Comparison of ENCODE assay signal across 11 cellular contexts in the genomic region with DNA sequence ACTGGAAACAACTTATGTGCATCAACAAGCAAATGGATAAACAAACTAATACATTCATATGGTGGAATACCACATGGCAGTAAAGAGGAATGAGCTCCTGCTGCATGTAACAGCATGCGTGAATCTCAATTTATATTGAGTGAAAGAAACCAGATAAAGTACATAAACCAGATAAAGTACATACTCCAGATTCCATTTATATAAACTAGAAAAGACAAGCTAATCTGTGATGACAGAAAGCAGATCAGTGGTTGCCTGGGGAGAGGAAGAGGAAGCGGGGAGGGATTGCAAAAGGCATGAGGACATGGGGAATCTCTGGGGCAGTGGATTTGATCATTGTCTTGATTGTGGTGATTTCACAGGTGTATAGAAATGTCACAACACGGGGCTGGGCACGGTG. TPM values are rescaled to one million over a fixed set of nuclear protein-coding genes. Genes with fewer than 3 reads are reported as not detected.
A peak's percentile ranks its signal among the peaks of the same experiment; 100 is the strongest.
DNase-seq lines count a peak whose midpoint lies in the region; ATAC-seq and TF ChIP-seq lines count a peak whose summit lies in the region.
"Had no signal": no experiment of that assay in that cellular context is flagged by ENCODE, and none has a peak within 500 bp of the region (broad histone marks: within the 10 kb centered on the region; RNA-seq: fewer than 3 reads in every experiment).

No MANE protein-coding gene starts in this region.

- H3K27me3 Mint-ChIP-seq in WTC11 (ENCODE audit: low read depth), result no peaks in the 10 kb centered on the region

- no peaks in the 10 kb centered on the region for H3K36me3 Mint-ChIP-seq in WTC11

- peaks cover 4% of the 10 kb centered on the region; the same call in 1 of the 2 replicates for H3K9me3 Mint-ChIP-seq in WTC11

- TF ChIP-seq CTCF in WTC11 (IDR thresholded peaks at IDR 0.05), result no peak
- no peak for TF ChIP-seq CTCF in gastroesophageal sphincter (IDR thresholded peaks at IDR 0.05)

- H3K9me3 ChIP-seq in gastroesophageal sphincter, result no peaks in the 10 kb centered on the region
- H3K9me3 ChIP-seq: esophagus muscularis mucosa had no signal

- no peak overlapping the region for H3K4me3 Mint-ChIP-seq in WTC11
- H3K4me3 Mint-ChIP-seq: GM23338 had no signal

- POLR2A ChIA-PET in WTC11 (lab: Charles Lee), result no interaction called here

- TF ChIP-seq POLR2A in gastroesophageal sphincter (IDR thresholded peaks at IDR 0.05), result no peak

- H3K36me3 ChIP-seq in gastroesophageal sphincter, result peaks cover 0 to 4% of the 10 kb centered on the region in 2 donors
- H3K36me3 ChIP-seq: esophagus muscularis mucosa had no signal

- H3K27ac ChIP-seq in gastroesophageal sphincter, result no peak overlapping the region
- H3K27ac ChIP-seq: esophagus muscularis mucosa had no signal

- intact Hi-C loops in left ventricle myocardium superior (cut with micrococcal nuclease), result no loop called here
- intact Hi-C loops in cardiac septum (cut with DNase I), result no loop called here

- no peak for TF ChIP-seq EP300 in gastroesophageal sphincter (IDR thresholded peaks at IDR 0.05)

- no peak overlapping the region for H3K4me3 ChIP-seq in gastroesophageal sphincter
- H3K4me3 ChIP-seq: esophagus muscularis mucosa, GM23338 had no signal

- DNase-seq in left ventricle myocardium superior (no peak), cardiac septum (ENCODE audit: low spot score) (no peak), WTC11 (ENCODE audit: low spot score) (no peak), occipital lobe (lab: John Stamatoyannopoulos, UW) (no peak)
- no peak for DNase-seq in activated CD4-positive, CD25-positive, alpha-beta regulatory T cell treated with anti-CD3 and anti-CD28 coated beads, Interleukin-2, amount 50 U/mL, for 72 hours
- DNase-seq in stimulated activated CD8-positive, alpha-beta memory T cell treated with anti-CD3 and anti-CD28 coated beads, Interleukin-4, amount 100 ng/mL, for 48 hours, result no peak
- DNase-seq: SHP77 treated with DMSO at 0.1 percent for 48 hours had no signal

- peaks cover 21% of the 10 kb centered on the region for H3K4me1 Mint-ChIP-seq in WTC11

- WGBS in gastroesophageal sphincter (ENCODE audit: low coverage in 1 of 2), 2 donors, result 54 to 63% methylated on average over 2 to 4 of the region's 4 CpGs

- H3K27ac Mint-ChIP-seq in WTC11, result peak overlapping the region; percentile 79
- H3K27ac Mint-ChIP-seq: GM23338 had no signal

- ATAC-seq in left ventricle myocardium superior (peak; percentile 18), WTC11 (no peak), gastroesophageal sphincter (peak; percentile 34), GM19455 (IDR thresholded peaks at IDR 0.05; ENCODE audit: unreplicated experiment) (no peak)
- ATAC-seq: GM23338 had no signal

- no peaks in the 10 kb centered on the region for H3K27me3 ChIP-seq in gastroesophageal sphincter
- H3K27me3 ChIP-seq: esophagus muscularis mucosa had no signal

- CTCF ChIA-PET in WTC11 (lab: Charles Lee), result interaction anchor here (0.6 to 4.5 kb wide), 2 partner anchors 31 to 147 kb away, joined by 9 to 25 read pairs; no protein-coding TSS in a partner anchor

- H3K4me1 ChIP-seq in gastroesophageal sphincter, result peaks cover 0 to 61% (median 12%) of the 10 kb centered on the region in 3 donors

TF ChIP-seq in WTC11, 78 proteins besides CTCF, POLR2A, EP300 and RAD21:
- no peak for TF ChIP-seq TEAD1 (CRISPR knock-in tag; IDR thresholded peaks at IDR 0.05)
- TF ChIP-seq, protein P1, sequence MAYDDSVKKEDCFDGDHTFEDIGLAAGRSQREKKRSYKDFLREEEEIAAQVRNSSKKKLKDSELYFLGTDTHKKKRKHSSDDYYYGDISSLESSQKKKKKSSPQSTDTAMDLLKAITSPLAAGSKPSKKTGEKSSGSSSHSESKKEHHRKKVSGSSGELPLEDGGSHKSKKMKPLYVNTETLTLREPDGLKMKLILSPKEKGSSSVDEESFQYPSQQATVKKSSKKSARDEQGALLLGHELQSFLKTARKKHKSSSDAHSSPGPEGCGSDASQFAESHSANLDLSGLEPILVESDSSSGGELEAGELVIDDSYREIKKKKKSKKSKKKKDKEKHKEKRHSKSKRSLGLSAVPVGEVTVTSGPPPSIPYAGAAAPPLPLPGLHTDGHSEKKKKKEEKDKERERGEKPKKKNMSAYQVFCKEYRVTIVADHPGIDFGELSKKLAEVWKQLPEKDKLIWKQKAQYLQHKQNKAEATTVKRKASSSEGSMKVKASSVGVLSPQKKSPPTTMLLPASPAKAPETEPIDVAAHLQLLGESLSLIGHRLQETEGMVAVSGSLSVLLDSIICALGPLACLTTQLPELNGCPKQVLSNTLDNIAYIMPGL (CRISPR knock-in tag; IDR thresholded peaks at IDR 0.05), result no peak
- TF ChIP-seq, protein P2, sequence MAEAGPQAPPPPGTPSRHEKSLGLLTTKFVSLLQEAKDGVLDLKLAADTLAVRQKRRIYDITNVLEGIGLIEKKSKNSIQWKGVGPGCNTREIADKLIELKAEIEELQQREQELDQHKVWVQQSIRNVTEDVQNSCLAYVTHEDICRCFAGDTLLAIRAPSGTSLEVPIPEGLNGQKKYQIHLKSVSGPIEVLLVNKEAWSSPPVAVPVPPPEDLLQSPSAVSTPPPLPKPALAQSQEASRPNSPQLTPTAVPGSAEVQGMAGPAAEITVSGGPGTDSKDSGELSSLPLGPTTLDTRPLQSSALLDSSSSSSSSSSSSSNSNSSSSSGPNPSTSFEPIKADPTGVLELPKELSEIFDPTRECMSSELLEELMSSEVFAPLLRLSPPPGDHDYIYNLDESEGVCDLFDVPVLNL (CRISPR knock-in tag; IDR thresholded peaks at IDR 0.05; ENCODE audit: borderline replicate concordance, low read depth), result no peak
- TF ChIP-seq ZNF671 (CRISPR knock-in tag; IDR thresholded peaks at IDR 0.05), result no peak
- TF ChIP-seq HMGA2 (CRISPR knock-in tag; IDR thresholded peaks at IDR 0.05), result no peak
- no peak for TF ChIP-seq ZNF138 (CRISPR knock-in tag; conservative IDR thresholded peaks at IDR 0.05)
- TF ChIP-seq, protein P3, sequence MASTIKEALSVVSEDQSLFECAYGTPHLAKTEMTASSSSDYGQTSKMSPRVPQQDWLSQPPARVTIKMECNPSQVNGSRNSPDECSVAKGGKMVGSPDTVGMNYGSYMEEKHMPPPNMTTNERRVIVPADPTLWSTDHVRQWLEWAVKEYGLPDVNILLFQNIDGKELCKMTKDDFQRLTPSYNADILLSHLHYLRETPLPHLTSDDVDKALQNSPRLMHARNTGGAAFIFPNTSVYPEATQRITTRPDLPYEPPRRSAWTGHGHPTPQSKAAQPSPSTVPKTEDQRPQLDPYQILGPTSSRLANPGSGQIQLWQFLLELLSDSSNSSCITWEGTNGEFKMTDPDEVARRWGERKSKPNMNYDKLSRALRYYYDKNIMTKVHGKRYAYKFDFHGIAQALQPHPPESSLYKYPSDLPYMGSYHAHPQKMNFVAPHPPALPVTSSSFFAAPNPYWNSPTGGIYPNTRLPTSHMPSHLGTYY (CRISPR knock-in tag; IDR thresholded peaks at IDR 0.05), result no peak
- no peak for TF ChIP-seq SP1 (CRISPR knock-in tag; conservative IDR thresholded peaks at IDR 0.05)
- TF ChIP-seq JUN (CRISPR knock-in tag; IDR thresholded peaks at IDR 0.05), result no peak
- TF ChIP-seq, protein P4, sequence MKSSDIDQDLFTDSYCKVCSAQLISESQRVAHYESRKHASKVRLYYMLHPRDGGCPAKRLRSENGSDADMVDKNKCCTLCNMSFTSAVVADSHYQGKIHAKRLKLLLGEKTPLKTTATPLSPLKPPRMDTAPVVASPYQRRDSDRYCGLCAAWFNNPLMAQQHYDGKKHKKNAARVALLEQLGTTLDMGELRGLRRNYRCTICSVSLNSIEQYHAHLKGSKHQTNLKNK (CRISPR knock-in tag; IDR thresholded peaks at IDR 0.05), result no peak
- TF ChIP-seq, protein P5, sequence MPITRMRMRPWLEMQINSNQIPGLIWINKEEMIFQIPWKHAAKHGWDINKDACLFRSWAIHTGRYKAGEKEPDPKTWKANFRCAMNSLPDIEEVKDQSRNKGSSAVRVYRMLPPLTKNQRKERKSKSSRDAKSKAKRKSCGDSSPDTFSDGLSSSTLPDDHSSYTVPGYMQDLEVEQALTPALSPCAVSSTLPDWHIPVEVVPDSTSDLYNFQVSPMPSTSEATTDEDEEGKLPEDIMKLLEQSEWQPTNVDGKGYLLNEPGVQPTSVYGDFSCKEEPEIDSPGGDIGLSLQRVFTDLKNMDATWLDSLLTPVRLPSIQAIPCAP (CRISPR knock-in tag; IDR thresholded peaks at IDR 0.05), result no peak

RNA-seq across cellular contexts. Expression of a gene that starts 34.2 kb away (rescaled TPM):
- 31.9 TPM for total RNA-seq in left ventricle myocardium superior
- total RNA-seq in cardiac septum, result 30.5 TPM
- 35.6 to 41.7 TPM (median 36.5 TPM) in 3 replicates for total RNA-seq in WTC11 (2021)
- 10 to 100 TPM; 17.3 to 42.7 (median 33.3) TPM for total RNA-seq in gastroesophageal sphincter
- 6.7 TPM for total RNA-seq in occipital lobe

Comparison
In these comparisons a context has a peak if more than half of its experiments do, and no peak if none do; other contexts are left out.
1. ATAC-seq: peak in left ventricle myocardium superior (single experiment) and gastroesophageal sphincter (single experiment); none in WTC11 (single experiment) and GM19455 (single experiment).